Comparison of ENCODE assay signal across 26 cellular contexts in the genomic region with DNA sequence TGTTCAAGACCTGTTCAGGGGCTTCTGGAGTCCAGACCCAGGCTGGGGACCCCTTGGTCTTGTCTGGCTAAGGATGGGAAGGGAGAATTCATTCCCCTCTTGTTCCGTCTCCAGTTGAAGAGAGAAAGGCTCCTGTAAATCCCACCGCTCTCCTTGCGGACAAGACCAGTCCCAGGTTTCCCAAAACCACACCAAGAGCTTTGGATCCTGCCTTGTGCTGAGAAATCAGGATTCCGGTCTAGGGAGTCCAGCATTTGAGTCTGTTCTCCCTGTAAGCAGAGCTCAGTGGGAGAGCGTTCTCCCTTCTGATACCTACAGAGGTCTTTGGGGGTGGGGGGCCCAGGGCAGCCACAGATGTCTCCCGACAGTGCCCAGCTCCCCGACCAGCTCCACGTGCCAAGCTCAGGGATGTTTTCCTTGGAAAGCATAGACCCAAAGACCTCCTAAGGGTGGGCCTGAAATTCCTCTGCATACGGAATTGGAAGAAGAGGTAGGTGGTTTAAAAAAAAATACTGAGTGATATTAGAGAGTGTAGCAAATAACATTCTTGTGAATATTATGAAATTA. TPM values are rescaled to one million over a fixed set of nuclear protein-coding genes. Genes with fewer than 3 reads are reported as not detected.
DNase-seq lines count a peak whose midpoint lies in the region; ATAC-seq and TF ChIP-seq lines count a peak whose summit lies in the region.
"Had no signal": no experiment of that assay in that cellular context is flagged by ENCODE, and none has a peak within 500 bp of the region (broad histone marks: within the 10 kb centered on the region; RNA-seq: fewer than 3 reads in every experiment).

No MANE protein-coding gene starts in this region.

- H3K27me3 ChIP-seq in osteoblast (ENCODE audit: insufficient read depth, low read length): peaks cover 98% of the 10 kb centered on the region

- intact Hi-C loops in MCF 10A (cut with micrococcal nuclease): no loop called here
- intact Hi-C loops in activated T-helper 1 cell treated with anti-CD3 and anti-CD28 coated beads, Interleukin-12 subunit alpha, Interleukin-12 subunit beta, Interleukin-2, Interleukin-4 antibody, amounts not matched to agents 30 ng/mL and 10 ng/mL and 1 ng/mL, durations not matched to agents 14 hours and 24 hours and 36 hours (cut with micrococcal nuclease): loop anchor here (10.0 kb wide), 1 partner anchor 246 kb away; no protein-coding TSS in a partner anchor

- H3K4me1 ChIP-seq in osteoblast (ENCODE audit: insufficient read depth, low read length): no peaks in the 10 kb centered on the region

- H3K36me3 ChIP-seq in osteoblast (ENCODE audit: insufficient read depth, low read length): no peaks in the 10 kb centered on the region
- H3K36me3 ChIP-seq: thoracic aorta had no signal

- peak overlapping the region; percentile 10 for H3K27ac Mint-ChIP-seq in activated naive CD8-positive, alpha-beta T cell treated with anti-CD3 and anti-CD28 coated beads, Interleukin-2, amount 10 ng/mL, durations not matched to agents 7 days and 5 days
- H3K27ac Mint-ChIP-seq in activated naive CD8-positive, alpha-beta T cell treated with anti-CD3 and anti-CD28 coated beads for 36 hours: no peak overlapping the region
- peak overlapping the region; percentile 68 for H3K27ac Mint-ChIP-seq in MCF 10A (ENCODE audit: low read depth, unreplicated experiment)
- no peak overlapping the region for H3K27ac Mint-ChIP-seq in activated T-helper 1 cell treated with anti-CD3 and anti-CD28 coated beads, Interleukin-12 subunit alpha, Interleukin-12 subunit beta, Interleukin-2, Interleukin-4 antibody, amounts not matched to agents 30 ng/mL and 10 ng/mL and 1 ng/mL, durations not matched to agents 14 hours and 24 hours and 36 hours
- no peak overlapping the region for H3K27ac Mint-ChIP-seq in nephron progenitor cell
- H3K27ac Mint-ChIP-seq in activated T-helper 17 cell treated with anti-CD3 and anti-CD28 coated beads, Interleukin-2, amount 50 U/mL, for 72 hours: no peak overlapping the region
- H3K27ac Mint-ChIP-seq: activated B cell treated with CpG ODN at 0.5 μM for 24 hours had no signal

- H2AFZ ChIP-seq in osteoblast (ENCODE audit: low read length): no peak overlapping the region

- H3K79me2 ChIP-seq in osteoblast (ENCODE audit: insufficient read depth, low read length): no peaks in the 10 kb centered on the region

- CTCF ChIA-PET in MCF 10A (lab: Yijun Ruan, JAX): interaction anchor here (0.6 to 4.1 kb wide), 13 partner anchors 18 to 274 kb away, joined by 3 to 21 read pairs (median 4); partner anchors contain the start of genes HOXC11 and HOXC5

- no peak overlapping the region for H3K4me3 Mint-ChIP-seq in activated naive CD8-positive, alpha-beta T cell treated with anti-CD3 and anti-CD28 coated beads, Interleukin-2, amount 10 ng/mL, durations not matched to agents 7 days and 5 days
- H3K4me3 Mint-ChIP-seq in activated naive CD8-positive, alpha-beta T cell treated with anti-CD3 and anti-CD28 coated beads for 36 hours: no peak overlapping the region
- peak overlapping the region; percentile 78 for H3K4me3 Mint-ChIP-seq in MCF 10A (ENCODE audit: unreplicated experiment)
- H3K4me3 Mint-ChIP-seq in activated T-helper 1 cell treated with anti-CD3 and anti-CD28 coated beads, Interleukin-12 subunit alpha, Interleukin-12 subunit beta, Interleukin-2, Interleukin-4 antibody, amounts not matched to agents 30 ng/mL and 10 ng/mL and 1 ng/mL, durations not matched to agents 14 hours and 24 hours and 36 hours: no peak overlapping the region
- H3K4me3 Mint-ChIP-seq in nephron progenitor cell: no peak overlapping the region
- no peak overlapping the region for H3K4me3 Mint-ChIP-seq in activated T-helper 17 cell treated with anti-CD3 and anti-CD28 coated beads, Interleukin-2, amount 50 U/mL, for 72 hours
- H3K4me3 Mint-ChIP-seq: activated B cell treated with CpG ODN at 0.5 μM for 24 hours had no signal

- no peak for DNase-seq in activated naive CD8-positive, alpha-beta T cell treated with anti-CD3 and anti-CD28 coated beads, Interleukin-2, amount 10 ng/mL, durations not matched to agents 7 days and 5 days
- no peak for DNase-seq in activated naive CD8-positive, alpha-beta T cell treated with anti-CD3 and anti-CD28 coated beads for 36 hours
- DNase-seq in MCF 10A (ENCODE audit: unreplicated experiment) (peak; percentile 14), osteoblast (ENCODE audit: insufficient read length, low spot score, missing footprints) (peak; percentile 63), nephron progenitor cell (no peak), NCI-H1092 treated with DMSO at 0.1 percent for 48 hours (lab: John Stamatoyannopoulos, UW) (no peak)
- DNase-seq in activated T-helper 1 cell treated with anti-CD3 and anti-CD28 coated beads, Interleukin-12 subunit alpha, Interleukin-12 subunit beta, Interleukin-2, Interleukin-4 antibody, amounts not matched to agents 30 ng/mL and 10 ng/mL and 1 ng/mL, durations not matched to agents 14 hours and 24 hours and 36 hours (ENCODE audit: low spot score): no peak
- DNase-seq: 8988T; activated B cell treated with CpG ODN at 0.5 μM for 24 hours; activated CD4-positive, alpha-beta T cell treated with anti-CD3 and anti-CD28 coated beads, Interleukin-2, amount 50 U/mL, for 4 hours; activated CD8-positive, alpha-beta memory T cell treated with anti-CD3 and anti-CD28 coated beads, Interleukin-2, amount 50 U/mL, for 4 hours; AML-193; cerebellar nuclear complex; DMS53; dorsolateral prefrontal cortex; KBM-7; left cardiac atrium; NCI-H146; NCI-H510A treated with DMSO at 0.1 percent for 48 hours; RPMI8226; stimulated activated naive CD4-positive, alpha-beta T cell treated with Interleukin-2 at 50 U/mL for 16 hours; T-helper 9 cell had no signal

- peaks cover 2% of the 10 kb centered on the region for H4K20me1 ChIP-seq in osteoblast (ENCODE audit: insufficient read depth, low read length)

- no peak overlapping the region for H3K4me3 ChIP-seq in osteoblast (ENCODE audit: insufficient read depth, low read length)
- H3K4me3 ChIP-seq: dorsolateral prefrontal cortex, thoracic aorta had no signal

- H3K4me2 ChIP-seq in osteoblast (ENCODE audit: insufficient read depth, low read length): no peak overlapping the region

- ATAC-seq in activated naive CD8-positive, alpha-beta T cell treated with anti-CD3 and anti-CD28 coated beads, Interleukin-2, amount 10 ng/mL, durations not matched to agents 7 days and 5 days (ENCODE audit: low read depth): no peak
- no peak for ATAC-seq in activated T-helper 17 cell treated with anti-CD3 and anti-CD28 coated beads, Interleukin-2, amount 50 U/mL, for 72 hours (replicated peaks)

- no peaks in the 10 kb centered on the region for H3K36me3 Mint-ChIP-seq in activated naive CD8-positive, alpha-beta T cell treated with anti-CD3 and anti-CD28 coated beads, Interleukin-2, amount 10 ng/mL, durations not matched to agents 7 days and 5 days
- H3K36me3 Mint-ChIP-seq in activated naive CD8-positive, alpha-beta T cell treated with anti-CD3 and anti-CD28 coated beads for 36 hours: no peaks in the 10 kb centered on the region
- H3K36me3 Mint-ChIP-seq in MCF 10A (ENCODE audit: insufficient read depth, unreplicated experiment): peaks cover 15% of the 10 kb centered on the region
- no peaks in the 10 kb centered on the region for H3K36me3 Mint-ChIP-seq in activated T-helper 1 cell treated with anti-CD3 and anti-CD28 coated beads, Interleukin-12 subunit alpha, Interleukin-12 subunit beta, Interleukin-2, Interleukin-4 antibody, amounts not matched to agents 30 ng/mL and 10 ng/mL and 1 ng/mL, durations not matched to agents 14 hours and 24 hours and 36 hours (ENCODE audit: low read depth)
- no peaks in the 10 kb centered on the region for H3K36me3 Mint-ChIP-seq in nephron progenitor cell (ENCODE audit: low read depth)
- no peaks in the 10 kb centered on the region for H3K36me3 Mint-ChIP-seq in activated T-helper 17 cell treated with anti-CD3 and anti-CD28 coated beads, Interleukin-2, amount 50 U/mL, for 72 hours (ENCODE audit: low read depth)

- no peak overlapping the region for H3K27ac ChIP-seq in osteoblast (ENCODE audit: low read depth, low read length)
- H3K27ac ChIP-seq: dorsolateral prefrontal cortex, thoracic aorta had no signal

- no peaks in the 10 kb centered on the region for H3K9me3 ChIP-seq in osteoblast (ENCODE audit: low read depth, low read length)
- H3K9me3 ChIP-seq: thoracic aorta had no signal

- no peaks in the 10 kb centered on the region for H3K9me3 Mint-ChIP-seq in activated naive CD8-positive, alpha-beta T cell treated with anti-CD3 and anti-CD28 coated beads, Interleukin-2, amount 10 ng/mL, durations not matched to agents 7 days and 5 days
- no peaks in the 10 kb centered on the region for H3K9me3 Mint-ChIP-seq in activated naive CD8-positive, alpha-beta T cell treated with anti-CD3 and anti-CD28 coated beads for 36 hours
- no peaks in the 10 kb centered on the region for H3K9me3 Mint-ChIP-seq in MCF 10A (ENCODE audit: unreplicated experiment)
- no peaks in the 10 kb centered on the region for H3K9me3 Mint-ChIP-seq in activated T-helper 1 cell treated with anti-CD3 and anti-CD28 coated beads, Interleukin-12 subunit alpha, Interleukin-12 subunit beta, Interleukin-2, Interleukin-4 antibody, amounts not matched to agents 30 ng/mL and 10 ng/mL and 1 ng/mL, durations not matched to agents 14 hours and 24 hours and 36 hours
- peaks cover 11% of the 10 kb centered on the region for H3K9me3 Mint-ChIP-seq in nephron progenitor cell
- H3K9me3 Mint-ChIP-seq in activated T-helper 17 cell treated with anti-CD3 and anti-CD28 coated beads, Interleukin-2, amount 50 U/mL, for 72 hours: no peaks in the 10 kb centered on the region
- H3K9me3 Mint-ChIP-seq: activated B cell treated with CpG ODN at 0.5 μM for 24 hours had no signal

- peaks cover 2% of the 10 kb centered on the region for H3K4me1 Mint-ChIP-seq in activated naive CD8-positive, alpha-beta T cell treated with anti-CD3 and anti-CD28 coated beads, Interleukin-2, amount 10 ng/mL, durations not matched to agents 7 days and 5 days
- H3K4me1 Mint-ChIP-seq in activated naive CD8-positive, alpha-beta T cell treated with anti-CD3 and anti-CD28 coated beads for 36 hours: peaks cover 17% of the 10 kb centered on the region
- peaks cover 40% of the 10 kb centered on the region for H3K4me1 Mint-ChIP-seq in MCF 10A (ENCODE audit: insufficient read depth, unreplicated experiment)
- H3K4me1 Mint-ChIP-seq in activated T-helper 1 cell treated with anti-CD3 and anti-CD28 coated beads, Interleukin-12 subunit alpha, Interleukin-12 subunit beta, Interleukin-2, Interleukin-4 antibody, amounts not matched to agents 30 ng/mL and 10 ng/mL and 1 ng/mL, durations not matched to agents 14 hours and 24 hours and 36 hours (ENCODE audit: low read depth): no peaks in the 10 kb centered on the region
- H3K4me1 Mint-ChIP-seq in nephron progenitor cell: peaks cover 3% of the 10 kb centered on the region
- H3K4me1 Mint-ChIP-seq in activated T-helper 17 cell treated with anti-CD3 and anti-CD28 coated beads, Interleukin-2, amount 50 U/mL, for 72 hours: no peaks in the 10 kb centered on the region

- TF ChIP-seq CTCF in MCF 10A (IDR thresholded peaks at IDR 0.05; ENCODE audit: unreplicated experiment): no peak
- TF ChIP-seq CTCF in osteoblast (IDR thresholded peaks at IDR 0.05; ENCODE audit: extremely low read depth, low read depth, low read length): no peak
- no peak for TF ChIP-seq CTCF in nephron progenitor cell (IDR thresholded peaks at IDR 0.05)

- BruUV-seq in MCF 10A (replicated peaks; lab: Mats Ljungman, UMichigan): no TSS peak

- H3K27me3 Mint-ChIP-seq in activated naive CD8-positive, alpha-beta T cell treated with anti-CD3 and anti-CD28 coated beads, Interleukin-2, amount 10 ng/mL, durations not matched to agents 7 days and 5 days: peaks cover 89% of the 10 kb centered on the region
- H3K27me3 Mint-ChIP-seq in activated naive CD8-positive, alpha-beta T cell treated with anti-CD3 and anti-CD28 coated beads for 36 hours: peaks cover 94% of the 10 kb centered on the region
- H3K27me3 Mint-ChIP-seq in MCF 10A (ENCODE audit: insufficient read depth, unreplicated experiment) (no peaks in the 10 kb centered on the region), nephron progenitor cell (ENCODE audit: low read depth, poor library complexity) (peaks cover 100% of the 10 kb centered on the region)
- peaks cover 81% of the 10 kb centered on the region for H3K27me3 Mint-ChIP-seq in activated T-helper 1 cell treated with anti-CD3 and anti-CD28 coated beads, Interleukin-12 subunit alpha, Interleukin-12 subunit beta, Interleukin-2, Interleukin-4 antibody, amounts not matched to agents 30 ng/mL and 10 ng/mL and 1 ng/mL, durations not matched to agents 14 hours and 24 hours and 36 hours (ENCODE audit: insufficient read depth)
- peaks cover 77% of the 10 kb centered on the region for H3K27me3 Mint-ChIP-seq in activated T-helper 17 cell treated with anti-CD3 and anti-CD28 coated beads, Interleukin-2, amount 50 U/mL, for 72 hours

- POLR2A ChIA-PET in activated naive CD8-positive, alpha-beta T cell treated with anti-CD3 and anti-CD28 coated beads, Interleukin-2, amount 10 ng/mL, durations not matched to agents 7 days and 5 days (lab: Charles Lee): no interaction called here
- POLR2A ChIA-PET in MCF 10A (lab: Yijun Ruan, JAX): interaction anchor here (0.7 to 4.8 kb wide), 11 partner anchors 10 to 194 kb away, joined by 3 to 59 read pairs (median 7); partner anchors contain the start of genes HOTAIR, HOXC11, HOXC12 and HOXC8

RNA-seq across cellular contexts. Expression of gene HOXC13, which starts 1.9 kb away (rescaled TPM):
- total RNA-seq in activated naive CD8-positive, alpha-beta T cell treated with anti-CD3 and anti-CD28 coated beads, Interleukin-2, amount 10 ng/mL, durations not matched to agents 7 days and 5 days: not detected
- total RNA-seq in activated naive CD8-positive, alpha-beta T cell treated with anti-CD3 and anti-CD28 coated beads for 36 hours: not detected
- total RNA-seq in MCF 10A (2022) (5.3 and 6.0 TPM in 2 replicates), osteoblast (under 0.01 TPM in 1 of 2 replicates, not detected in the other)
- not detected in 2 replicates for total RNA-seq in activated T-helper 1 cell treated with anti-CD3 and anti-CD28 coated beads, Interleukin-12 subunit alpha, Interleukin-12 subunit beta, Interleukin-2, Interleukin-4 antibody, amounts not matched to agents 30 ng/mL and 10 ng/mL and 1 ng/mL, durations not matched to agents 14 hours and 24 hours and 36 hours
- total RNA-seq in activated T-helper 17 cell treated with anti-CD3 and anti-CD28 coated beads, Interleukin-2, amount 50 U/mL, for 72 hours: not detected
- total RNA-seq: activated B cell treated with CpG ODN at 0.5 μM for 24 hours, dorsolateral prefrontal cortex, left cardiac atrium, thoracic aorta had no signal

RNA-seq across cellular contexts. Expression of gene HOXC12, which starts 14.2 kb away (rescaled TPM):
- total RNA-seq in activated naive CD8-positive, alpha-beta T cell treated with anti-CD3 and anti-CD28 coated beads, Interleukin-2, amount 10 ng/mL, durations not matched to agents 7 days and 5 days: not detected
- total RNA-seq in activated naive CD8-positive, alpha-beta T cell treated with anti-CD3 and anti-CD28 coated beads for 36 hours: not detected
- total RNA-seq in MCF 10A (2022) (not detected in 2 replicates), osteoblast (under 0.01 TPM in 1 of 2 replicates, not detected in the other)
- not detected in 2 replicates for total RNA-seq in activated T-helper 1 cell treated with anti-CD3 and anti-CD28 coated beads, Interleukin-12 subunit alpha, Interleukin-12 subunit beta, Interleukin-2, Interleukin-4 antibody, amounts not matched to agents 30 ng/mL and 10 ng/mL and 1 ng/mL, durations not matched to agents 14 hours and 24 hours and 36 hours
- not detected for total RNA-seq in activated T-helper 17 cell treated with anti-CD3 and anti-CD28 coated beads, Interleukin-2, amount 50 U/mL, for 72 hours
- total RNA-seq: activated B cell treated with CpG ODN at 0.5 μM for 24 hours, dorsolateral prefrontal cortex, HT1080, left cardiac atrium, renal cortical epithelial cell, thoracic aorta had no signal

RNA-seq across cellular contexts. Expression of gene HOXC11, which starts 32.4 kb away (rescaled TPM):
- total RNA-seq in activated naive CD8-positive, alpha-beta T cell treated with anti-CD3 and anti-CD28 coated beads, Interleukin-2, amount 10 ng/mL, durations not matched to agents 7 days and 5 days: not detected
- not detected for total RNA-seq in activated naive CD8-positive, alpha-beta T cell treated with anti-CD3 and anti-CD28 coated beads for 36 hours
- total RNA-seq in MCF 10A (2022) (1.2 and 1.6 TPM in 2 replicates), osteoblast (1.1 and 1.5 TPM in 2 replicates)
- not detected in 2 replicates for total RNA-seq in activated T-helper 1 cell treated with anti-CD3 and anti-CD28 coated beads, Interleukin-12 subunit alpha, Interleukin-12 subunit beta, Interleukin-2, Interleukin-4 antibody, amounts not matched to agents 30 ng/mL and 10 ng/mL and 1 ng/mL, durations not matched to agents 14 hours and 24 hours and 36 hours
- not detected for total RNA-seq in activated T-helper 17 cell treated with anti-CD3 and anti-CD28 coated beads, Interleukin-2, amount 50 U/mL, for 72 hours
- total RNA-seq: activated B cell treated with CpG ODN at 0.5 μM for 24 hours, dorsolateral prefrontal cortex, HT1080, left cardiac atrium, thoracic aorta had no signal

RNA-seq across cellular contexts. Expression of gene HOTAIR, which starts 34.2 kb away (rescaled TPM):
- total RNA-seq in activated naive CD8-positive, alpha-beta T cell treated with anti-CD3 and anti-CD28 coated beads, Interleukin-2, amount 10 ng/mL, durations not matched to agents 7 days and 5 days: not detected
- not detected for total RNA-seq in activated naive CD8-positive, alpha-beta T cell treated with anti-CD3 and anti-CD28 coated beads for 36 hours
- total RNA-seq in MCF 10A (2022) (1.5 and 2.0 TPM in 2 replicates), osteoblast (0.72 and 1.2 TPM in 2 replicates)
- total RNA-seq in activated T-helper 1 cell treated with anti-CD3 and anti-CD28 coated beads, Interleukin-12 subunit alpha, Interleukin-12 subunit beta, Interleukin-2, Interleukin-4 antibody, amounts not matched to agents 30 ng/mL and 10 ng/mL and 1 ng/mL, durations not matched to agents 14 hours and 24 hours and 36 hours: not detected in 2 replicates
- total RNA-seq in activated T-helper 17 cell treated with anti-CD3 and anti-CD28 coated beads, Interleukin-2, amount 50 U/mL, for 72 hours: not detected
- total RNA-seq: activated B cell treated with CpG ODN at 0.5 μM for 24 hours, dorsolateral prefrontal cortex, left cardiac atrium, thoracic aorta had no signal

RNA-seq across cellular contexts. Expression of gene HOXC10, which starts 44.4 kb away (rescaled TPM):
- not detected for total RNA-seq in activated naive CD8-positive, alpha-beta T cell treated with anti-CD3 and anti-CD28 coated beads, Interleukin-2, amount 10 ng/mL, durations not matched to agents 7 days and 5 days
- not detected for total RNA-seq in activated naive CD8-positive, alpha-beta T cell treated with anti-CD3 and anti-CD28 coated beads for 36 hours
- total RNA-seq in MCF 10A (2022): not detected in 2 replicates
- total RNA-seq in osteoblast: 9.7 and 11.2 TPM in 2 replicates
- total RNA-seq in activated T-helper 1 cell treated with anti-CD3 and anti-CD28 coated beads, Interleukin-12 subunit alpha, Interleukin-12 subunit beta, Interleukin-2, Interleukin-4 antibody, amounts not matched to agents 30 ng/mL and 10 ng/mL and 1 ng/mL, durations not matched to agents 14 hours and 24 hours and 36 hours: not detected in 2 replicates
- total RNA-seq in activated T-helper 17 cell treated with anti-CD3 and anti-CD28 coated beads, Interleukin-2, amount 50 U/mL, for 72 hours: not detected
- total RNA-seq: activated B cell treated with CpG ODN at 0.5 μM for 24 hours, left cardiac atrium, thoracic aorta had no signal

Comparison
In these comparisons a context has a peak if more than half of its experiments do, and no peak if none do; other contexts are left out.
1. H3K27ac Mint-ChIP-seq: peak in activated naive CD8-positive, alpha-beta T cell treated with anti-CD3 and anti-CD28 coated beads, Interleukin-2, amount 10 ng/mL, durations not matched to agents 7 days and 5 days (single experiment) and MCF 10A (single experiment); none in activated naive CD8-positive, alpha-beta T cell treated with anti-CD3 and anti-CD28 coated beads for 36 hours (single experiment), activated T-helper 1 cell treated with anti-CD3 and anti-CD28 coated beads, Interleukin-12 subunit alpha, Interleukin-12 subunit beta, Interleukin-2, Interleukin-4 antibody, amounts not matched to agents 30 ng/mL and 10 ng/mL and 1 ng/mL, durations not matched to agents 14 hours and 24 hours and 36 hours (single experiment), nephron progenitor cell (single experiment) and activated T-helper 17 cell treated with anti-CD3 and anti-CD28 coated beads, Interleukin-2, amount 50 U/mL, for 72 hours (single experiment).
2. DNase-seq: peak in MCF 10A (single experiment) and osteoblast (single experiment); none in activated naive CD8-positive, alpha-beta T cell treated with anti-CD3 and anti-CD28 coated beads, Interleukin-2, amount 10 ng/mL, durations not matched to agents 7 days and 5 days (single experiment), activated naive CD8-positive, alpha-beta T cell treated with anti-CD3 and anti-CD28 coated beads for 36 hours (single experiment), activated T-helper 1 cell treated with anti-CD3 and anti-CD28 coated beads, Interleukin-12 subunit alpha, Interleukin-12 subunit beta, Interleukin-2, Interleukin-4 antibody, amounts not matched to agents 30 ng/mL and 10 ng/mL and 1 ng/mL, durations not matched to agents 14 hours and 24 hours and 36 hours (single experiment), nephron progenitor cell (single experiment) and NCI-H1092 treated with DMSO at 0.1 percent for 48 hours (single experiment).